21 cellular contexts compared by ENCODE assay signal in genomic region chr10:13715091-13715490, GRCh38.
"Had no signal": no experiment of that assay in that cellular context is flagged by ENCODE, and none has a peak within 500 bp of the region (broad histone marks: within the 10 kb centered on the region; RNA-seq: fewer than 3 reads in every experiment).

No MANE protein-coding gene starts in this region.

- H3K9me3 ChIP-seq: ascending aorta, colonic mucosa, esophagus muscularis mucosa, tibial artery, uterus had no signal

- H3K9me3 Mint-ChIP-seq: activated naive CD8-positive, alpha-beta T cell treated with anti-CD3 and anti-CD28 coated beads, Interleukin-2, amount 10 ng/mL, durations not matched to agents 7 days and 5 days; activated T-helper 1 cell treated with anti-CD3 and anti-CD28 coated beads, Interleukin-12 subunit alpha, Interleukin-12 subunit beta, Interleukin-2, Interleukin-4 antibody, amounts not matched to agents 30 ng/mL and 10 ng/mL and 1 ng/mL, durations not matched to agents 14 hours and 24 hours and 36 hours; neural progenitor cell; T-cell had no signal

- ATAC-seq: activated CD4-positive, CD25-positive, alpha-beta regulatory T cell treated with anti-CD3 and anti-CD28 coated beads, Interleukin-2, amount 50 U/mL, for 24 hours; T-cell had no signal

- H3K27ac Mint-ChIP-seq: activated naive CD8-positive, alpha-beta T cell treated with anti-CD3 and anti-CD28 coated beads, Interleukin-2, amount 10 ng/mL, durations not matched to agents 7 days and 5 days; activated T-helper 1 cell treated with anti-CD3 and anti-CD28 coated beads, Interleukin-12 subunit alpha, Interleukin-12 subunit beta, Interleukin-2, Interleukin-4 antibody, amounts not matched to agents 30 ng/mL and 10 ng/mL and 1 ng/mL, durations not matched to agents 14 hours and 24 hours and 36 hours; neural progenitor cell; T-cell had no signal

- FAIRE-seq: endometrium, kidney had no signal

- H3K79me2 ChIP-seq: parathyroid adenoma had no signal

- H3K4me3 ChIP-seq: ascending aorta, cardiac muscle cell, colonic mucosa, esophagus muscularis mucosa, neural progenitor cell, tibial artery, uterus had no signal

- H2AFZ ChIP-seq: neural progenitor cell, parathyroid adenoma had no signal

- H3K4me3 Mint-ChIP-seq: activated naive CD8-positive, alpha-beta T cell treated with anti-CD3 and anti-CD28 coated beads, Interleukin-2, amount 10 ng/mL, durations not matched to agents 7 days and 5 days; activated T-helper 1 cell treated with anti-CD3 and anti-CD28 coated beads, Interleukin-12 subunit alpha, Interleukin-12 subunit beta, Interleukin-2, Interleukin-4 antibody, amounts not matched to agents 30 ng/mL and 10 ng/mL and 1 ng/mL, durations not matched to agents 14 hours and 24 hours and 36 hours; neural progenitor cell; T-cell had no signal

- H3K36me3 ChIP-seq: ascending aorta, cardiac muscle cell, colonic mucosa, neural progenitor cell, tibial artery, uterus had no signal

- H3K4me1 ChIP-seq: colonic mucosa, parathyroid adenoma, uterus had no signal

- H3K36me3 Mint-ChIP-seq: activated naive CD8-positive, alpha-beta T cell treated with anti-CD3 and anti-CD28 coated beads, Interleukin-2, amount 10 ng/mL, durations not matched to agents 7 days and 5 days; T-cell had no signal

- H3K4me2 ChIP-seq: neural progenitor cell had no signal

- H3K27me3 ChIP-seq: ascending aorta, cardiac muscle cell, colonic mucosa, esophagus muscularis mucosa, neural progenitor cell, tibial artery, uterus had no signal

- H3K9ac ChIP-seq: neural progenitor cell, parathyroid adenoma had no signal

- DNase-seq: activated naive CD8-positive, alpha-beta T cell treated with anti-CD3 and anti-CD28 coated beads, Interleukin-2, amount 10 ng/mL, durations not matched to agents 7 days and 5 days; colonic mucosa; foreskin fibroblast; hypothalamus; kidney; retina; stimulated activated CD4-positive, alpha-beta T cell treated with anti-CD3 and anti-CD28 coated beads, Interleukin-15, amount 100 ng/mL, for 24 hours; stimulated activated CD4-positive, alpha-beta T cell treated with anti-CD3 and anti-CD28 coated beads, Interleukin-4, amount 100 ng/mL, for 1 hour; stimulated activated naive CD4-positive, alpha-beta T cell; T-cell; T1000; tibial artery; uterus had no signal

- H3K27ac ChIP-seq: ascending aorta, cardiac muscle cell, colonic mucosa, esophagus muscularis mucosa, neural progenitor cell, parathyroid adenoma, tibial artery, uterus had no signal
